ENCODE assay signal across 11 cellular contexts in the genomic region with DNA sequence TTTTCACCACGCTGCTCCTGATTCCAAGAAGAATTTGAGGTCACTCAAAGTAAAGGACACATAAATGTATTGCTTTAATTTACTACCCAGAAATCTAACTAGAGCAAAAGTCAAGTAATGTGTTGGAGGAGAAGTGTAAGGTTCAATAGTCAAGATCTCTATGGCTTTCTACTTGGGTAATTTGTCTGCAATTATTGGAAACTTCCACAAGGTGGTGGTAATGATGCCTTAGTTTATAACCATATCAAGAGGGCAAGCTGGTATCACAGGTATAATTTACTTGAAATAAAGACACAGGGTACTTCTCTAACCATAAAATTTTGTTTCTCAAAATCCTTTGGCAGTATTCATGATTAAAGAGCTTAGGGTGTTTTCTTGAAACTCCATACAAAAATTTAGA. TPM values are rescaled to one million over a fixed set of nuclear protein-coding genes. Genes with fewer than 3 reads are reported as not detected.
DNase-seq lines count a peak whose midpoint lies in the region; TF ChIP-seq lines count a peak whose summit lies in the region.
"Had no signal": no experiment of that assay in that cellular context is flagged by ENCODE, and none has a peak within 500 bp of the region (broad histone marks: within the 10 kb centered on the region; RNA-seq: fewer than 3 reads in every experiment).

No MANE protein-coding gene starts in this region.

- H3K9ac ChIP-seq in neuronal stem cell (ENCODE audit: low read depth, low read length, poor library complexity): no peak overlapping the region

- H2AFZ ChIP-seq in neuronal stem cell (ENCODE audit: low read length): no peak overlapping the region

- H3K14ac ChIP-seq in neuronal stem cell (ENCODE audit: low read length): no peak overlapping the region

- H3K9me3 Mint-ChIP-seq in nephron progenitor cell: peaks cover 42% of the 10 kb centered on the region

- H3K4me3 ChIP-seq in astrocyte of the spinal cord (ENCODE audit: low read depth, low read length) (no peak overlapping the region), neuronal stem cell (ENCODE audit: low read length in 2 of 2) (no peak overlapping the region)
- H3K4me3 ChIP-seq: coronary artery had no signal

- no peaks in the 10 kb centered on the region for H3K9me3 ChIP-seq in neuronal stem cell (replicated peaks in 1 of 2; ENCODE audit: control insufficient read depth in 2 of 2, insufficient read depth in 1 of 2, low read depth in 1 of 2, low read length in 2 of 2)

- H3K4me3 Mint-ChIP-seq in nephron progenitor cell: no peak overlapping the region

- no peaks in the 10 kb centered on the region for H3K36me3 ChIP-seq in neuronal stem cell (replicated peaks in 1 of 2; ENCODE audit: control insufficient read depth in 2 of 2, insufficient read depth in 2 of 2, low read length in 2 of 2)

- H3K27me3 Mint-ChIP-seq in nephron progenitor cell (ENCODE audit: low read depth, poor library complexity): no peaks in the 10 kb centered on the region

- H4K8ac ChIP-seq in neuronal stem cell (ENCODE audit: low read depth, low read length): no peak overlapping the region

- no peak overlapping the region for H4K91ac ChIP-seq in neuronal stem cell (ENCODE audit: low read depth, low read length, poor library complexity)

- H2AK5ac ChIP-seq in neuronal stem cell (ENCODE audit: low read depth, low read length): no peak overlapping the region

- no peak overlapping the region for H3K23ac ChIP-seq in neuronal stem cell (ENCODE audit: low read depth, low read length, poor library complexity)

- no peak overlapping the region for H3K4me2 ChIP-seq in neuronal stem cell (ENCODE audit: insufficient read depth, low read length, poor library complexity, severe bottlenecking)

- TF ChIP-seq CTCF in astrocyte of the spinal cord (IDR thresholded peaks at IDR 0.05; ENCODE audit: low read depth, low read length): peak; percentile 13
- TF ChIP-seq CTCF in nephron progenitor cell (IDR thresholded peaks at IDR 0.05): peak; percentile 18

- H3K36me3 Mint-ChIP-seq in nephron progenitor cell (ENCODE audit: low read depth): no peaks in the 10 kb centered on the region

- in situ Hi-C loops in astrocyte of the spinal cord (cut with HindIII; ENCODE audit: low sequenced_read_pairs): no loop called here

- no peak overlapping the region for H2BK5ac ChIP-seq in neuronal stem cell (ENCODE audit: low read length)

- no peak overlapping the region for H3K27ac ChIP-seq in neuronal stem cell (replicated peaks; ENCODE audit: low read length)
- H3K27ac ChIP-seq: coronary artery had no signal

- no peak overlapping the region for H3K27ac Mint-ChIP-seq in nephron progenitor cell

- H3K27me3 ChIP-seq in neuronal stem cell (ENCODE audit: control insufficient read depth in 3 of 3, insufficient read depth in 3 of 3, low read depth in 1 of 3, low read length in 3 of 3): no peaks in the 10 kb centered on the region

- H2BK12ac ChIP-seq in neuronal stem cell (ENCODE audit: low read length): no peak overlapping the region

- no peaks in the 10 kb centered on the region for H3K4me1 ChIP-seq in neuronal stem cell (ENCODE audit: control insufficient read depth in 2 of 2, insufficient read depth in 1 of 2, low read depth in 1 of 2, low read length in 2 of 2)

- no peak overlapping the region for H3K4ac ChIP-seq in neuronal stem cell (ENCODE audit: low read length)

- H2BK15ac ChIP-seq in neuronal stem cell (ENCODE audit: low read length): no peak overlapping the region

- H3K79me1 ChIP-seq in neuronal stem cell (ENCODE audit: low read depth, low read length): no peaks in the 10 kb centered on the region

- H2BK120ac ChIP-seq in neuronal stem cell (ENCODE audit: low read depth, low read length): no peak overlapping the region

- DNase-seq in DMS 273 (lab: John Stamatoyannopoulos, UW; ENCODE audit: unreplicated experiment) (peak; percentile 55), DMS 273 treated with DMSO at 0.1 percent for 48 hours (lab: John Stamatoyannopoulos, UW) (no peak), Kasumi-1 (lab: John Stamatoyannopoulos, UW) (peak; percentile 25 to 36), astrocyte of the spinal cord (ENCODE audit: low read depth, low spot score) (no peak), nephron progenitor cell (no peak), cortex of kidney (lab: John Stamatoyannopoulos, UW) (no peak), neuronal stem cell (ENCODE audit: low spot score) (no peak)
- DNase-seq in effector CD8-positive, alpha-beta T cell (lab: John Stamatoyannopoulos, UW): no peak
- DNase-seq: 8988T, T-helper 1 cell had no signal

- H3K4me1 Mint-ChIP-seq in nephron progenitor cell: peaks cover 9% of the 10 kb centered on the region

- no CpG with 5 or more reads among the region's 1 CpG for WGBS in neuronal stem cell (ENCODE audit: extremely low coverage in 2 of 2, insufficient read length in 2 of 2, insufficient replicate concordance in 1 of 2), 2 donors

- H3K18ac ChIP-seq in neuronal stem cell (ENCODE audit: low read length): no peak overlapping the region

RNA-seq across cellular contexts. Expression of a gene that starts 10.2 kb away (rescaled TPM):
- polyA plus RNA-seq in neuronal stem cell (2013, experiment 1 of 2): 4.2 TPM
- polyA plus RNA-seq in neuronal stem cell (2013, experiment 2 of 2): 3.8 TPM

Comparison
In these comparisons a context has a peak if more than half of its experiments do, and no peak if none do; other contexts are left out.
1. DNase-seq: peak in DMS 273 (single experiment) and Kasumi-1 (2 of 2); none in DMS 273 treated with DMSO at 0.1 percent for 48 hours (single experiment), astrocyte of the spinal cord (single experiment), nephron progenitor cell (single experiment), cortex of kidney (single experiment), effector CD8-positive, alpha-beta T cell (single experiment) and neuronal stem cell (single experiment).